8 cellular contexts compared by ENCODE assay signal in the genomic region with DNA sequence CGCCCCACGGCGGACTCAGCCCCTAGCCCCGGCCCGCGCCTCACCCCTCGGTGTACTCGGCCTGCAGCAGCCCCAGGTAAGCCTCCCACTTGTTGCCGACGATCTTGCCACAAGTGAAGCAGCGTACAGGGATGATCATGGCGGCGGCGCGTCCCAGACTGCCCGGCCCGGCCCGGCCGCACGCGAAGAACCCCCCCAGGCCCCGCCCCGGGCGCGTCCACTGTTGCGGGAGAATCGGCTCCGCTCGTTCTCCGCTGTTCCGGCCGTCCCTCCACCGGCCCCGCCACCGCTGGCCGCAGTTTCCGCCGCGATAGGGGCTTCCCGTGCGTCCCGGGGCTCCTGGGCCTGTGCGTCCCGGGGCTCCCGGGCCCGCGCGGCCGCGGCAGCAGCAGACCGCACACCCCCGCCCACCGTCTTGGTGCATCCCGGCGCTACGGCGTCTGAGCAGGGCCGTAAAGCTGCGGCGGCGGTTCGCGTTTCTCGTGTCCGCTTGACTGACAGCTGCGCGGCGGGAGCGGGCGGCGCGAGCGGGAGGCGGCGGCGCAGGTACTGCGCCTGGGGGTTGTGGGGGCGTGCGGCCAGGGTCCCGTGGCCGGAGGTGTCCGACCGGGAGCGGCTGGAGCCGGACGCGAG. TPM values are rescaled to one million over a fixed set of nuclear protein-coding genes. Genes with fewer than 3 reads are reported as not detected.
DNase-seq lines count a peak whose midpoint lies in the region; ATAC-seq and TF ChIP-seq lines count a peak whose summit lies in the region.

Gene POLR2L, minus strand, starts transcription at position 160 of the 633 bp plus-strand sequence. Its CDS starts 21 bp downstream, at position 139.
Gene TSPAN4, plus strand, starts transcription at position 483 of the 633 bp plus-strand sequence. CDS start 7,453 bp downstream, outside the sequence.

- H3K36me3 ChIP-seq in HEK293 (ENCODE audit: control insufficient read depth in 2 of 2, insufficient read depth in 1 of 2, low read length in 2 of 2) = peaks cover 0 to 38% of the 10 kb centered on the region in 2 experiments; a peak in 1 of 3 replicates
- H3K36me3 ChIP-seq in adrenal gland (replicated peaks in 1 of 2) = peaks cover 0 to 30% of the 10 kb centered on the region in 2 donors
- H3K36me3 ChIP-seq in heart right ventricle = peaks cover 0 to 41% (median 30%) of the 10 kb centered on the region in 9 donors

- peak in 7 of 8 donors; percentile 18 to 58 (median 48) for ATAC-seq in heart right ventricle

- peak within 1 kb of the TSS; percentile 76 for H3K27ac Mint-ChIP-seq in type B pancreatic cell

- CTCF ChIA-PET in HEK293 (lab: Yijun Ruan, JAX) = no interaction called here

- peaks cover 21% of the 10 kb centered on the region for H3K4me1 Mint-ChIP-seq in type B pancreatic cell (ENCODE audit: unreplicated experiment)

- DNase-seq in GM10266 (ENCODE audit: extremely low spot score) (peak; percentile 98), NAMALWA (ENCODE audit: low spot score) (peak; percentile 86), adrenal gland (peak; percentile 83 to 94 (median 89)), heart right ventricle (peak; percentile 91 to 92), posterior vena cava (ENCODE audit: low spot score) (peak; percentile 97), type B pancreatic cell (ENCODE audit: extremely low spot score, unreplicated experiment) (peak; percentile 91)

- H3K27ac ChIP-seq in HEK293 (ENCODE audit: extremely low read depth, low read depth, low read length) (peak within 1 kb of the TSS; percentile 93), adrenal gland (peak within 1 kb of the TSS; percentile 62 to 97 (median 94)), heart right ventricle (peak within 1 kb of the TSS; percentile 94 to 100 (median 97))

- 0 out of 2 replicates have a peak, but pooled peaks cover 4% of the 10 kb centered on the region for H3K4me1 ChIP-seq in HEK293 (ENCODE audit: control insufficient read depth, insufficient read depth, low read length)
- H3K4me1 ChIP-seq in adrenal gland (replicated peaks in 1 of 2) = peaks cover 31 to 40% of the 10 kb centered on the region in 2 donors
- peaks cover 32 to 87% (median 67%) of the 10 kb centered on the region in 9 donors for H3K4me1 ChIP-seq in heart right ventricle

- intact Hi-C loops in T-helper 1 cell treated with Interleukin-12 subunit alpha and Interleukin-12 subunit beta and Interleukin-4 antibody, amounts not matched to agents 30 ng/mL and 1 ng/mL, for 36 hours (cut with micrococcal nuclease) = loop anchor here (1.0 to 2.0 kb wide), 5 partner anchors 10 to 82 kb away; partner anchors contain the start of genes AP2A2, CD151 and RPLP2
- intact Hi-C loops in adrenal gland (cut with DNase I) (no loop called here), heart right ventricle (cut with DNase I) (loop anchor here in 4 of 10 donors (2.0 to 5.0 kb wide), 2 partner anchors 34 to 35 kb away; partner anchors contain the start of genes RPLP2 (in 4 of the 4) and PIDD1 (in 3 of the 4)), posterior vena cava (cut with DNase I) (loop anchor here in 1 of 2 donors (5.0 kb wide), 1 partner anchor 1040 kb away; no protein-coding TSS in a partner anchor)

- H3K9me3 ChIP-seq in HEK293 (ENCODE audit: control insufficient read depth, insufficient read depth, low read depth, low read length) (no peaks in the 10 kb centered on the region), adrenal gland (replicated peaks in 1 of 3) (no peaks in the 10 kb centered on the region), heart right ventricle (no peaks in the 10 kb centered on the region)

- WGBS in adrenal gland, 4 donors = 0 to 1% (median 0%) methylated on average over 25 to 87 of the region's 87 CpGs; no CpG with 5 or more reads in 1 of the 4 donors
- 1% methylated on average over 74 to 87 of the region's 87 CpGs for WGBS in heart right ventricle, 2 donors

- TF ChIP-seq CTCF in GM10266 (IDR thresholded peaks at IDR 0.05; ENCODE audit: control insufficient read depth, insufficient read depth, low read depth, missing control alignments) (no peak), HEK293 (tag by site-specific recombination; IDR thresholded peaks at IDR 0.05) (no peak), adrenal gland (IDR thresholded peaks at IDR 0.05) (peak in 2 of 6 experiments; percentile 16 to 32), heart right ventricle (IDR thresholded peaks at IDR 0.05) (no peak), type B pancreatic cell (conservative IDR thresholded peaks at IDR 0.05) (no peak)

- no peaks in the 10 kb centered on the region for H3K36me3 Mint-ChIP-seq in type B pancreatic cell

- no peaks in the 10 kb centered on the region for H3K27me3 ChIP-seq in adrenal gland
- H3K27me3 ChIP-seq in heart right ventricle = no peaks in the 10 kb centered on the region

- H3K4me3 ChIP-seq in HEK293 (ENCODE audit: low read depth, low read length) (peak within 1 kb of the TSS; percentile 89), adrenal gland (peak within 1 kb of the TSS; percentile 79 to 97 (median 91)), heart right ventricle (peak within 1 kb of the TSS; percentile 71 to 100 (median 96))

- H3K9me3 Mint-ChIP-seq in type B pancreatic cell = no peaks in the 10 kb centered on the region

- POLR2A ChIA-PET in HEK293 (lab: Yijun Ruan, JAX) = interaction anchor here (0.6 to 6.9 kb wide), 10 partner anchors 11 to 83 kb away, joined by 3 to 70 read pairs (median 6); partner anchors contain the start of genes CD151, CRACR2B, PNPLA2 and RPLP2

- TF ChIP-seq POLR2A in adrenal gland (IDR thresholded peaks at IDR 0.05) = peak; percentile 73 to 89

- H3K27me3 Mint-ChIP-seq in type B pancreatic cell = no peaks in the 10 kb centered on the region

- peak within 1 kb of the TSS; percentile 88 for H3K4me3 Mint-ChIP-seq in type B pancreatic cell

TF ChIP-seq in HEK293, 187 proteins besides CTCF, POLR2A, EP300 and RAD21 (continues in another document):
- TF ChIP-seq ZSCAN23 (tag by site-specific recombination; IDR thresholded peaks at IDR 0.05) (no peak), ZNF239 (tag by site-specific recombination; IDR thresholded peaks at IDR 0.05) (no peak), SCRT2 (tag by site-specific recombination; IDR thresholded peaks at IDR 0.05) (peak; percentile 96), ZSCAN30 (tag by site-specific recombination; IDR thresholded peaks at IDR 0.05) (peak; percentile 42; the same call in 1 of the 2 replicates), ZNF639 (tag by site-specific recombination; IDR thresholded peaks at IDR 0.05) (no peak), ZBTB11 (tag by site-specific recombination; conservative IDR thresholded peaks at IDR 0.05; ENCODE audit: low read depth) (no peak), ZNF792 (tag by site-specific recombination; IDR thresholded peaks at IDR 0.05) (no peak)

RNA-seq across cellular contexts. Expression of gene POLR2L, which starts in this region (rescaled TPM):
- total RNA-seq in T-helper 1 cell treated with Interleukin-12 subunit alpha and Interleukin-12 subunit beta and Interleukin-4 antibody, amounts not matched to agents 30 ng/mL and 1 ng/mL, for 36 hours = 99.9 and 111 TPM in 2 replicates
- 100 to 1,000 TPM in 4 of 8 donors, 10 to 100 TPM in 4; 26.2 to 206 (median 108) TPM for total RNA-seq in adrenal gland
- 100 to 1,000 TPM in 1 of 3 donors, 10 to 100 TPM in 2; 43.3 to 163 (median 96.5) TPM for polyA plus RNA-seq in adrenal gland
- total RNA-seq in heart right ventricle = 100 to 1,000 TPM; 194 to 279 (median 234) TPM
- polyA plus RNA-seq in heart right ventricle = 100 to 1,000 TPM; 148 to 279 TPM
- 10 to 100 TPM; 63.9 to 91.4 TPM for total RNA-seq in posterior vena cava
- 106 and 134 TPM in 2 replicates for total RNA-seq in type B pancreatic cell (ENCODE audit: low replicate concordance)

RNA-seq across cellular contexts. Expression of gene TSPAN4, which starts in this region (rescaled TPM):
- total RNA-seq in T-helper 1 cell treated with Interleukin-12 subunit alpha and Interleukin-12 subunit beta and Interleukin-4 antibody, amounts not matched to agents 30 ng/mL and 1 ng/mL, for 36 hours = 10.8 and 11.2 TPM in 2 replicates
- total RNA-seq in adrenal gland (100 to 1,000 TPM in 2 of 8 donors, 10 to 100 TPM in 6; 39.7 to 207 (median 75.4) TPM), heart right ventricle (10 to 100 TPM; 22.2 to 46.4 (median 26.9) TPM), posterior vena cava (10 to 100 TPM; 75.7 to 97.3 TPM), type B pancreatic cell (ENCODE audit: low replicate concordance) (12.8 and 43.2 TPM in 2 replicates)
- polyA plus RNA-seq in adrenal gland (10 to 100 TPM in 2 of 3 donors, 1 to 10 TPM in 1; 5.2 to 50.4 (median 41.2) TPM), heart right ventricle (10 to 100 TPM; 44.4 to 66.5 TPM)

Comparison
In these comparisons a context has a peak if more than half of its experiments do, and no peak if none do; other contexts are left out.
1. Peak in every context shown above with its lines: DNase-seq, ATAC-seq, H3K4me3 ChIP-seq and H3K27ac ChIP-seq.